In the genomic region with DNA sequence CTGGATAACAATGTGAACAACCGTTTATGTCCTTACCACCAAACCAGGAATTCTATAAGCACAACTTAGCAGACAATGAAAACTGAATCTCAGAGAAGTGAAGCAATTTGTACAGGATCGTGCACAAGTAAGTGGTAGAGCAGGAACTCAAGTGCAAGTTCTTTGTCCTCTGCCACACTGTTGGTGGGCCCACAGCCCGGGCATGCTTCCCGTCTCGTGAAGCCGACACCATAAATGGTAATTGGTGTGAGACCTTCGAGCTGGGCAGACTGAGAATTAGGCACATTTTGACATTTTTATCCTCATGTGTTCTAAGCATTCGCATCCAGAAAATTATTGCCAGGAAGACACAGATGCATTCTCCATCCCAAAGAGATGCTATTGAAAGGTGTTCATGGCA, we compare ENCODE assay signal across 26 cellular contexts. TPM values are rescaled to one million over a fixed set of nuclear protein-coding genes. Genes with fewer than 3 reads are reported as not detected.
"Had no signal": no experiment of that assay in that cellular context is flagged by ENCODE, and none has a peak within 500 bp of the region (broad histone marks: within the 10 kb centered on the region; RNA-seq: fewer than 3 reads in every experiment).

No MANE protein-coding gene starts in this region.

- H3K27ac ChIP-seq: left lung, lower lobe of right lung, parathyroid adenoma, right atrium auricular region, right lobe of liver, transverse colon, upper lobe of left lung, vagina had no signal

- H2AFZ ChIP-seq: parathyroid adenoma had no signal

- H3K4me3 Mint-ChIP-seq: naive thymus-derived CD8-positive, alpha-beta T cell; nephron; neural crest cell; stimulated activated memory B cell treated with anti-CD40 and anti-IgM and Interleukin-4, amounts not matched to agents 10 μg/mL and 1 μg/mL and 100 μg/mL, for 72 hours had no signal

- H3K79me2 ChIP-seq: parathyroid adenoma had no signal

- FAIRE-seq: keratinocyte had no signal

- H3K27ac Mint-ChIP-seq: naive thymus-derived CD8-positive, alpha-beta T cell; nephron had no signal

- H3K4me1 Mint-ChIP-seq: nephron; neural crest cell; stimulated activated naive CD8-positive, alpha-beta T cell treated with anti-CD3 and anti-CD28 coated beads, Interleukin-15, amount 100 ng/mL, for 72 hours had no signal

- H3K4me2 ChIP-seq: smooth muscle cell had no signal

- DNase-seq: hippocampal formation; kidney glomerular epithelial cell; left colon; left lung; lower lobe of right lung; mammary epithelial cell; mesenchymal stem cell; naive thymus-derived CD8-positive, alpha-beta T cell; nucleus accumbens; right lobe of liver; stimulated activated CD4-positive, alpha-beta T cell treated with anti-CD3 and anti-CD28 coated beads, Interleukin-1b, Interleukin-23, amount 100 ng/mL, for 48 hours; stimulated activated CD4-positive, alpha-beta T cell treated with anti-CD3 and anti-CD28 coated beads, Interleukin-2, amount 100 ng/mL, for 48 hours; stimulated activated CD4-positive, alpha-beta T cell treated with anti-CD3 and anti-CD28 coated beads, Interleukin-4, amount 100 ng/mL, for 4 hours; stimulated activated CD8-positive, alpha-beta memory T cell treated with anti-CD3 and anti-CD28 coated beads, Interleukin-4, amount 100 ng/mL, for 48 hours; stimulated activated naive CD8-positive, alpha-beta T cell treated with anti-CD3 and anti-CD28 coated beads, Interleukin-15, amount 100 ng/mL, for 72 hours; substantia nigra; transverse colon; upper lobe of left lung had no signal

- H3K9me3 Mint-ChIP-seq: nephron; neural crest cell; stimulated activated memory B cell treated with anti-CD40 and anti-IgM and Interleukin-4, amounts not matched to agents 10 μg/mL and 1 μg/mL and 100 μg/mL, for 72 hours; stimulated activated naive CD8-positive, alpha-beta T cell treated with anti-CD3 and anti-CD28 coated beads, Interleukin-15, amount 100 ng/mL, for 72 hours had no signal

- H3K36me3 ChIP-seq: left lung, lower lobe of right lung, right atrium auricular region, right lobe of liver, transverse colon, upper lobe of left lung, vagina had no signal

- H3K4me1 ChIP-seq: lower lobe of right lung, parathyroid adenoma, right atrium auricular region, right lobe of liver, transverse colon, upper lobe of left lung, vagina had no signal

- H3K9ac ChIP-seq: parathyroid adenoma had no signal

- H3K9me3 ChIP-seq: left lung, lower lobe of right lung, right atrium auricular region, right lobe of liver, transverse colon, upper lobe of left lung, vagina had no signal

- H3K36me3 Mint-ChIP-seq: naive thymus-derived CD8-positive, alpha-beta T cell; stimulated activated memory B cell treated with anti-CD40 and anti-IgM and Interleukin-4, amounts not matched to agents 10 μg/mL and 1 μg/mL and 100 μg/mL, for 72 hours had no signal

- ATAC-seq: left colon; left lung; lower lobe of right lung; naive thymus-derived CD8-positive, alpha-beta T cell; right lobe of liver; stimulated activated naive CD8-positive, alpha-beta T cell treated with anti-CD3 and anti-CD28 coated beads, Interleukin-15, amount 100 ng/mL, for 72 hours had no signal

- H3K27me3 ChIP-seq: left lung, right atrium auricular region, right lobe of liver, upper lobe of left lung, vagina had no signal

- H3K4me3 ChIP-seq: left lung, lower lobe of right lung, right atrium auricular region, right lobe of liver, smooth muscle cell, transverse colon, upper lobe of left lung, vagina had no signal

RNA-seq across cellular contexts. Expression of a gene that starts 27.9 kb away (rescaled TPM):
- total RNA-seq: mammary epithelial cell, neural crest cell had no signal
- polyA plus RNA-seq: mammary epithelial cell had no signal
